Comparison of ENCODE assay signal across 1 cellular context in genomic region chr6:26312501-26313390, GRCh38.
TF ChIP-seq lines count a peak whose summit lies in the region.

No MANE protein-coding gene starts in this region.

TF ChIP-seq in HepG2, 621 proteins besides CTCF, POLR2A, EP300 and RAD21 (continued from another document and continues in another):
- TF ChIP-seq ZBTB40 (IDR thresholded peaks at IDR 0.05) = no peak
- no peak; the same call in 1 of the 2 replicates for TF ChIP-seq ZBTB40 (CRISPR knock-in tag; IDR thresholded peaks at IDR 0.05)
- TF ChIP-seq ZNF746 (CRISPR knock-in tag; IDR thresholded peaks at IDR 0.05) = no peak; the same call in 1 of the 2 replicates
- TF ChIP-seq ZNF33A (CRISPR knock-in tag; IDR thresholded peaks at IDR 0.05; ENCODE audit: borderline replicate concordance) = no peak
- no peak for TF ChIP-seq EED (CRISPR knock-in tag; IDR thresholded peaks at IDR 0.05)
- peak; percentile 44; the same call in 1 of the 2 replicates for TF ChIP-seq ZNF615 (CRISPR knock-in tag; IDR thresholded peaks at IDR 0.05; ENCODE audit: borderline replicate concordance)
- TF ChIP-seq KDM5A (IDR thresholded peaks at IDR 0.05; ENCODE audit: borderline replicate concordance, low read length) = peak; percentile 38; the same call in 1 of the 2 replicates
- TF ChIP-seq ZNF652 (CRISPR knock-in tag; IDR thresholded peaks at IDR 0.05; ENCODE audit: borderline replicate concordance, low read depth) = no peak; the same call in none of the 2 replicates
- TF ChIP-seq MBD4 (IDR thresholded peaks at IDR 0.05; ENCODE audit: borderline replicate concordance, low read length) = peak; percentile 87; the same call in 1 of the 2 replicates
- TF ChIP-seq HOXA5 (CRISPR knock-in tag; IDR thresholded peaks at IDR 0.05) = peak; percentile 90
- peak; percentile 89 for TF ChIP-seq ZNF543 (CRISPR knock-in tag; IDR thresholded peaks at IDR 0.05)
- no peak for TF ChIP-seq ZNF34 (CRISPR knock-in tag; IDR thresholded peaks at IDR 0.05; ENCODE audit: borderline replicate concordance)
- TF ChIP-seq ATF4 (CRISPR knock-in tag; IDR thresholded peaks at IDR 0.05) = peak in 1 of 2 experiments; percentile 30; a peak in 1 of 4 replicates
- TF ChIP-seq RNF2 (conservative IDR thresholded peaks at IDR 0.05; ENCODE audit: low read depth) = no peak
- peak; percentile 93; the same call in 1 of the 2 replicates for TF ChIP-seq ZNF605 (CRISPR knock-in tag; IDR thresholded peaks at IDR 0.05)
- no peak for TF ChIP-seq HMGA1 (CRISPR knock-in tag; conservative IDR thresholded peaks at IDR 0.05)
- peak; percentile 89 for TF ChIP-seq ZNF331 (CRISPR knock-in tag; IDR thresholded peaks at IDR 0.05)
- peak; percentile 88 for TF ChIP-seq KDM2A (CRISPR knock-in tag; IDR thresholded peaks at IDR 0.05; ENCODE audit: borderline replicate concordance, low read depth)
- no peak for TF ChIP-seq CCAR2 (optimal IDR thresholded peaks at IDR 0.05; ENCODE audit: low read depth, low read length)
- TF ChIP-seq TMF1 (CRISPR knock-in tag; IDR thresholded peaks at IDR 0.05; ENCODE audit: low read depth) = no peak
- no peak for TF ChIP-seq ZNF326 (CRISPR knock-in tag; IDR thresholded peaks at IDR 0.05; ENCODE audit: borderline replicate concordance)
- TF ChIP-seq SP2 (CRISPR knock-in tag; IDR thresholded peaks at IDR 0.05) = no peak
- no peak for TF ChIP-seq ZSCAN25 (CRISPR knock-in tag; IDR thresholded peaks at IDR 0.05)
- TF ChIP-seq JUNB (CRISPR knock-in tag; IDR thresholded peaks at IDR 0.05; ENCODE audit: borderline replicate concordance) = no peak
- no peak for TF ChIP-seq ZHX2 (IDR thresholded peaks at IDR 0.05; ENCODE audit: low read depth)
- TF ChIP-seq ZHX2 (CRISPR knock-in tag; IDR thresholded peaks at IDR 0.05; ENCODE audit: borderline replicate concordance) = no peak
- TF ChIP-seq ZFP41 (CRISPR knock-in tag; IDR thresholded peaks at IDR 0.05; ENCODE audit: borderline replicate concordance) = peak; percentile 48; the same call in 1 of the 2 replicates
- peak; percentile 43; the same call in 1 of the 2 replicates for TF ChIP-seq KMT2A (CRISPR knock-in tag; IDR thresholded peaks at IDR 0.05)
- peak; percentile 44; the same call in 1 of the 2 replicates for TF ChIP-seq BORCS8-MEF2B (CRISPR knock-in tag; IDR thresholded peaks at IDR 0.05)
- TF ChIP-seq DRAP1 (CRISPR knock-in tag; IDR thresholded peaks at IDR 0.05) = peak; percentile 78
- 0 out of 2 replicates have a peak, but pooled peaks have one; percentile 33 for TF ChIP-seq ZNF607 (CRISPR knock-in tag; IDR thresholded peaks at IDR 0.05; ENCODE audit: borderline replicate concordance)
- 0 out of 2 replicates have a peak, but pooled peaks have one; percentile 47 for TF ChIP-seq NFAT5 (CRISPR knock-in tag; IDR thresholded peaks at IDR 0.05)
- TF ChIP-seq GTF3A (CRISPR knock-in tag; conservative IDR thresholded peaks at IDR 0.05) = peak; percentile 82; the same call in 1 of the 2 replicates
- TF ChIP-seq NCOR1 (IDR thresholded peaks at IDR 0.05; ENCODE audit: borderline replicate concordance, low read length) = peak; percentile 68
- TF ChIP-seq MTF2 (CRISPR knock-in tag; IDR thresholded peaks at IDR 0.05; ENCODE audit: borderline replicate concordance) = no peak
- TF ChIP-seq ZBTB8A (CRISPR knock-in tag; IDR thresholded peaks at IDR 0.05; ENCODE audit: borderline replicate concordance, low read depth) = no peak; the same call in 1 of the 2 replicates
- peak; percentile 76; the same call in 1 of the 2 replicates for TF ChIP-seq IRF2 (CRISPR knock-in tag; IDR thresholded peaks at IDR 0.05)
- TF ChIP-seq KDM5B (CRISPR knock-in tag; IDR thresholded peaks at IDR 0.05; ENCODE audit: borderline replicate concordance) = peak; percentile 32; the same call in 1 of the 2 replicates
- TF ChIP-seq FOXC1 (CRISPR knock-in tag; IDR thresholded peaks at IDR 0.05; ENCODE audit: borderline replicate concordance) = peak; percentile 48; the same call in 1 of the 2 replicates
- peak; percentile 76 for TF ChIP-seq FOXO1 (CRISPR knock-in tag; IDR thresholded peaks at IDR 0.05)
- no peak for TF ChIP-seq HDAC6 (IDR thresholded peaks at IDR 0.05; ENCODE audit: low read depth, low read length)
- TF ChIP-seq ETV5 (CRISPR knock-in tag; IDR thresholded peaks at IDR 0.05; ENCODE audit: borderline replicate concordance) = peak; percentile 86
- peak; percentile 69 for TF ChIP-seq SKI (IDR thresholded peaks at IDR 0.05; ENCODE audit: partially characterized antibody)
